ENCODE assay signal across 1 cellular context in the genomic region with DNA sequence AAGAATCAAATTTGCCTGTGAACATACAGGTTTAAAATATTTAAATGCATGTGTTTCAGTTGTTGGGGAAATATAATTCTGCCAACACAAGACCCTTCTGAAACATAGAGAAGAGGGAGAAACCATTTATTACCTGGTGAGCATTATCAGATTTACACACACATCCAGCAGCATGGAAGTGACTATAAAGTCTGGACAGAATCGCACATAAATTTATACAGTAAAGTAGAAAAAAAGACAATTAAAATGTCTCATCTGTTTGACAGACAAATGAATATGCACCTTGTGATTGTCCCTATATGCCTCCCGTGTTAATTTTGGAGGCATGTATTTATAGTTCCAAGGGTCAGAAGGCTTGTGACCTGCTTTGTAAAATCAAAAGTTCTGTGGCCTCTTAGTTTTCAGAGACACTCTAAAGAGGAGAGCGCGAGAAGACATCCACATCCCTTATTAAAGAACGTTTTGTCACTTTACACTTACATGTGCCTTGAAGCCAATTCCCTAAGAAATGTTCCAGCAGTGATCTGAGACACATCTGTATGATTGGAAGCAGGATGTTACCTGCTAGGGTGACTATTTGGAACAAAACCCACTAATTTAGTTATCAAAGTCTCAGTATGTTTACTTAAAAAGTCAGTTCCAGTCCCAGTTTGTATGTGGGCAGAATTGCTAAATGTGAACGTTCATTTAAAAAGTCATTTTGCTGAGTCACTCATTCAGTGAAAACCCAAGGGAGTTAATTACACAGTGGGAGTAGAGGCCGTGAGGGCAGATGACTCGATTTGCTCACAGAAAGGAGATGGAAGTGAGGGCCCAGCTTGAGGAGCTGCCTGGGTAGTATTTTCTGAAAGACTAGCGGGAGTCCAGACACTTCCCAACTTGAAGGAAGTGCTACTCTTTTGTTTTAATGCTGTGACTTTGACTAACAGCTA.
TF ChIP-seq lines count a peak whose summit lies in the region.

No MANE protein-coding gene starts in this region.

TF ChIP-seq in GM12878, 131 proteins besides CTCF, POLR2A, EP300 and RAD21 (continued from another document):
- TF ChIP-seq IKZF1 (conservative IDR thresholded peaks at IDR 0.05) (peak; percentile 84), TBL1XR1 (IDR thresholded peaks at IDR 0.05; ENCODE audit: low read depth, low read length) (no peak), RB1 (IDR thresholded peaks at IDR 0.05; ENCODE audit: borderline replicate concordance) (no peak; the same call in 1 of the 2 replicates), CUX1 (IDR thresholded peaks at IDR 0.05; ENCODE audit: insufficient replicate concordance, low read depth, low read length) (peak; percentile 68), POLR2AphosphoS2 (IDR thresholded peaks at IDR 0.05; ENCODE audit: low read depth, low read length) (0 out of 2 replicates have a peak, but pooled peaks have one; percentile 31), ZNF592 (IDR thresholded peaks at IDR 0.05) (no peak), CBX5 (IDR thresholded peaks at IDR 0.05; ENCODE audit: low read depth) (no peak), RELA (IDR thresholded peaks at IDR 0.05; ENCODE audit: borderline replicate concordance, partially characterized antibody) (no peak), SREBF2 (IDR thresholded peaks at IDR 0.05; ENCODE audit: low read length) (no peak), E4F1 (IDR thresholded peaks at IDR 0.05; ENCODE audit: borderline replicate concordance, partially characterized antibody) (no peak), SP1 (IDR thresholded peaks at IDR 0.05; ENCODE audit: low read depth, low read length) (peak; percentile 45), NR2F1 (conservative IDR thresholded peaks at IDR 0.05) (peak; percentile 98)
- TF ChIP-seq, protein P1, sequence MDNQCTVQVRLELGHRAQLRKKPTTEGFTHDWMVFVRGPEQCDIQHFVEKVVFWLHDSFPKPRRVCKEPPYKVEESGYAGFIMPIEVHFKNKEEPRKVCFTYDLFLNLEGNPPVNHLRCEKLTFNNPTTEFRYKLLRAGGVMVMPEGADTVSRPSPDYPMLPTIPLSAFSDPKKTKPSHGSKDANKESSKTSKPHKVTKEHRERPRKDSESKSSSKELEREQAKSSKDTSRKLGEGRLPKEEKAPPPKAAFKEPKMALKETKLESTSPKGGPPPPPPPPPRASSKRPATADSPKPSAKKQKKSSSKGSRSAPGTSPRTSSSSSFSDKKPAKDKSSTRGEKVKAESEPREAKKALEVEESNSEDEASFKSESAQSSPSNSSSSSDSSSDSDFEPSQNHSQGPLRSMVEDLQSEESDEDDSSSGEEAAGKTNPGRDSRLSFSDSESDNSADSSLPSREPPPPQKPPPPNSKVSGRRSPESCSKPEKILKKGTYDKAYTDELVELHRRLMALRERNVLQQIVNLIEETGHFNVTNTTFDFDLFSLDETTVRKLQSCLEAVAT (IDR thresholded peaks at IDR 0.05) = no peak
